8 cellular contexts compared by ENCODE assay signal in the genomic region with DNA sequence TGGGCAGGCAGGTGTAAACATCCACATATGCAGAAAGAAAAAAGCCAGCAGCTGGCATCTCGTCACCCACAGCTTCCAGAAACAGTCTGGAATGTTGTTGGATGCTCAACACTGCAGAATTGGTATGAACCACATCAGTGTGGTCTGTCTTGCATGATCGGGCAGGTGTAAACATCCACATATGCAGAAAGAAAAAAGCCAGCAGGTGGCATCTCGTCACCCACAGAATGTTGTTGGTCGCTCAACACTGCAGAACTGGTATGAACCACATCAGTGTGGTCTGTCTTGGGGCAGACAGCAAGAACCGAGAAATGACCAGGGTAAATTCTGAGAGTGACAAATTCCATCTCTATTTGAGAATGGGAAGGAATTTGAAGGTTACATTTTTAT. TPM values are rescaled to one million over a fixed set of nuclear protein-coding genes. Genes with fewer than 3 reads are reported as not detected.
DNase-seq lines count a peak whose midpoint lies in the region; ATAC-seq, FAIRE-seq and TF ChIP-seq lines count a peak whose summit lies in the region.

No MANE protein-coding gene starts in this region.

- H3K36me3 ChIP-seq in HepG2 (replicated peaks in 1 of 2; ENCODE audit: control insufficient read depth in 1 of 2, insufficient read depth in 2 of 2, low read length in 2 of 2), result no peaks in the 10 kb centered on the region

- H2AFZ ChIP-seq in HepG2 (ENCODE audit: low read length), result no peak overlapping the region

- H3K4me2 ChIP-seq in HepG2 (ENCODE audit: low read depth, low read length), result no peak overlapping the region

- POLR2A ChIA-PET in CD4-positive, alpha-beta T cell (lab: Charles Lee), result interaction anchor here (1.4 to 2.5 kb wide), 5 partner anchors 10 to 75 kb away, joined by 3 to 9 read pairs (median 7); no protein-coding TSS in a partner anchor
- POLR2A ChIA-PET in T-cell (lab: Charles Lee), result no interaction called here
- POLR2A ChIA-PET in HepG2 (lab: Yijun Ruan, JAX), result no interaction called here

- H3K4me1 Mint-ChIP-seq in CD4-positive, alpha-beta T cell (ENCODE audit: low read depth), result peaks cover 87% of the 10 kb centered on the region
- H3K4me1 Mint-ChIP-seq in T-cell, result peaks cover 82 to 88% (median 87%) of the 10 kb centered on the region in 3 donors

- ATAC-seq in CD4-positive, alpha-beta T cell (ENCODE audit: poor library complexity), result peak; percentile 56
- peak; percentile 96 for ATAC-seq in GM18868 (IDR thresholded peaks at IDR 0.05; ENCODE audit: unreplicated experiment)
- ATAC-seq in HG03045 (IDR thresholded peaks at IDR 0.05; ENCODE audit: unreplicated experiment), result peak; percentile 80
- peak; percentile 69 to 76 (median 72) for ATAC-seq in T-cell (replicated peaks in 1 of 4)
- peak; percentile 72 for ATAC-seq in HepG2

- CTCF ChIA-PET in CD4-positive, alpha-beta T cell (lab: Charles Lee), result interaction anchor here (0.6 to 2.4 kb wide), 16 partner anchors 13 to 111 kb away, joined by 3 to 11 read pairs (median 4); a partner anchor contains a TSS
- CTCF ChIA-PET in T-cell (lab: Charles Lee) (interaction anchor here (0.5 to 3.4 kb wide), 21 partner anchors 10 to 663 kb away, joined by 3 to 18 read pairs (median 4); no protein-coding TSS in a partner anchor), HepG2 (lab: Yijun Ruan, JAX; ENCODE audit: low intra/inter-chr PET ratio, low total read pairs) (interaction anchor here (1.1 to 1.7 kb wide), 2 partner anchors 646 to 657 kb away, joined by 3 to 5 read pairs; no protein-coding TSS in a partner anchor)

- no peak overlapping the region for H3K4me3 ChIP-seq in HepG2 (replicated peaks in 1 of 3; ENCODE audit: insufficient read depth in 1 of 3, low read depth in 2 of 3, low read length in 3 of 3)

- no peak overlapping the region for H3K27ac ChIP-seq in CD4-positive, alpha-beta T cell (ENCODE audit: low read depth, low read length)
- no peak overlapping the region for H3K27ac ChIP-seq in HepG2 (ENCODE audit: extremely low read length, insufficient read depth, low read length)

- no peak for TF ChIP-seq EP300 in HepG2 (IDR thresholded peaks at IDR 0.05; ENCODE audit: low read depth in 2 of 2, low read length in 2 of 2)
- TF ChIP-seq EP300 in HepG2 (CRISPR knock-in tag; IDR thresholded peaks at IDR 0.05; ENCODE audit: borderline replicate concordance), result no peak

- 11% methylated on average over 5 of the region's 5 CpGs for WGBS in HepG2 (ENCODE audit: low lambda C conversion rate)

- DNase-seq in CD4-positive, alpha-beta T cell, result peak in 4 of 10 experiments; percentile 9 to 27 (median 23)
- peak in 11 of 34 experiments; percentile 11 to 44 (median 27) for DNase-seq in T-cell
- DNase-seq in HepG2 (ENCODE audit: low spot score), result no peak
- DNase-seq in midbrain (lab: John Stamatoyannopoulos, UW), result no peak
- DNase-seq in NCI-H187 treated with DMSO at 0.1 percent for 48 hours (lab: John Stamatoyannopoulos, UW), result no peak
- no peak for DNase-seq in AG20443 (ENCODE audit: low spot score)

- H3K9ac ChIP-seq in HepG2 (ENCODE audit: insufficient read depth, low read depth, low read length), result no peak overlapping the region

- no peak for FAIRE-seq in HepG2 (lab: Jason Lieb, UNC)

- H3K4me1 ChIP-seq in HepG2 (ENCODE audit: insufficient read depth, low read length), result no peaks in the 10 kb centered on the region

- TF ChIP-seq RAD21 in HepG2 (CRISPR knock-in tag; IDR thresholded peaks at IDR 0.05), result no peak

- H3K27me3 Mint-ChIP-seq in CD4-positive, alpha-beta T cell, result no peaks in the 10 kb centered on the region
- no peaks in the 10 kb centered on the region for H3K27me3 Mint-ChIP-seq in T-cell

- in situ Hi-C loops in HepG2 (cut with HindIII; ENCODE audit: extremely low pct_ligation_motif_present, low pct_unique_long_range_greater_than_20kb), result no loop called here

- H3K27me3 ChIP-seq in CD4-positive, alpha-beta T cell (ENCODE audit: control insufficient read depth, insufficient read depth, low read length), result no peaks in the 10 kb centered on the region
- no peaks in the 10 kb centered on the region for H3K27me3 ChIP-seq in HepG2 (ENCODE audit: control insufficient read depth in 1 of 2, insufficient read depth in 2 of 2, low read length in 2 of 2)

- peaks cover 21% of the 10 kb centered on the region for H3K36me3 Mint-ChIP-seq in CD4-positive, alpha-beta T cell (ENCODE audit: low read depth)
- H3K36me3 Mint-ChIP-seq in T-cell, result peaks cover 13% of the 10 kb centered on the region

- TF ChIP-seq CTCF in CD4-positive, alpha-beta T cell (IDR thresholded peaks at IDR 0.05), result peak; percentile 38
- TF ChIP-seq CTCF in HepG2 (CRISPR knock-in tag; IDR thresholded peaks at IDR 0.05), result peak; percentile 20; the same call in 1 of the 2 replicates

- H4K20me1 ChIP-seq in HepG2 (ENCODE audit: insufficient read depth, low read length), result no peaks in the 10 kb centered on the region

- H3K4me3 Mint-ChIP-seq in CD4-positive, alpha-beta T cell, result no peak overlapping the region
- H3K4me3 Mint-ChIP-seq in T-cell, result peak overlapping the region in 1 of 3 donors; percentile 34

- intact Hi-C loops in CD4-positive, alpha-beta T cell (cut with DNase I, micrococcal nuclease), result loop anchor here (1.0 to 5.0 kb wide), 6 partner anchors 40 to 660 kb away; a partner anchor contains a TSS
- intact Hi-C loops in HepG2 (cut with micrococcal nuclease; ENCODE audit: unreplicated experiment), result loop anchor here (1.0 to 2.0 kb wide), 2 partner anchors 153 to 658 kb away; no protein-coding TSS in a partner anchor

- TF ChIP-seq POLR2A in HepG2 (IDR thresholded peaks at IDR 0.05; ENCODE audit: insufficient read depth in 1 of 2, low read depth in 2 of 2, low read length in 2 of 2), result no peak

- no peaks in the 10 kb centered on the region for H3K79me2 ChIP-seq in HepG2 (ENCODE audit: insufficient read depth, low read length)

- H3K9me3 Mint-ChIP-seq in CD4-positive, alpha-beta T cell, result no peaks in the 10 kb centered on the region
- no peaks in the 10 kb centered on the region for H3K9me3 Mint-ChIP-seq in T-cell

- no peaks in the 10 kb centered on the region for H3K9me3 ChIP-seq in CD4-positive, alpha-beta T cell (ENCODE audit: control insufficient read depth, low read length)
- H3K9me3 ChIP-seq in HepG2 (ENCODE audit: low read length), result no peaks in the 10 kb centered on the region

- H3K27ac Mint-ChIP-seq in CD4-positive, alpha-beta T cell, result peak overlapping the region; percentile 83
- peak overlapping the region; percentile 84 to 88 for H3K27ac Mint-ChIP-seq in T-cell

- no TSS peak for BruUV-seq in HepG2 (replicated peaks; lab: Mats Ljungman, UMichigan)

TF ChIP-seq in HepG2, 621 proteins besides CTCF, POLR2A, EP300 and RAD21:
- no peak for TF ChIP-seq ZNF367 (CRISPR knock-in tag; IDR thresholded peaks at IDR 0.05; ENCODE audit: borderline replicate concordance)

RNA-seq across cellular contexts. Expression of a gene that starts 39.6 kb away (rescaled TPM):
- 100 to 1,000 TPM; 184 to 209 TPM for total RNA-seq in CD4-positive, alpha-beta T cell
- 100 to 1,000 TPM; 206 to 266 (median 235) TPM for total RNA-seq in T-cell
- total RNA-seq in HepG2 (2016; rRNA removed; fragmentation: Illumina TruSeq; extraction: Trizol), result not detected in 2 replicates
- total RNA-seq in HepG2 (2016; cell fraction: cytosol; rRNA removed; fragmentation: Illumina TruSeq; extraction: Trizol; ENCODE audit: low read depth), result not detected in 2 replicates
- total RNA-seq in HepG2 (2016; cell fraction: insoluble cytoplasmic fraction; rRNA removed; fragmentation: Illumina TruSeq; extraction: Trizol), result not detected in 2 replicates
- not detected in 2 replicates for total RNA-seq in HepG2 (2016; cell fraction: membrane; rRNA removed; fragmentation: Illumina TruSeq; extraction: Trizol)
- total RNA-seq in HepG2 (2016; cell fraction: nucleus; rRNA removed; fragmentation: Illumina TruSeq; extraction: Trizol), result not detected in 2 replicates
- not detected in 2 replicates for polyA plus RNA-seq in HepG2 (2011; rRNA removed)
- polyA plus RNA-seq in HepG2 (2011; cell fraction: cytosol; rRNA removed), result 0.05 TPM in 1 of 2 replicates, not detected in the other
- polyA plus RNA-seq in HepG2 (2011; cell fraction: nucleus; rRNA removed), result not detected in 2 replicates
- not detected in 2 replicates for polyA plus RNA-seq in HepG2 (2012)
- polyA plus RNA-seq in HepG2 (2016; cell fraction: cytosol; fragmentation: Illumina TruSeq; extraction: Trizol; ENCODE audit: low read depth), result not detected in 2 replicates
- polyA plus RNA-seq in HepG2 (2016; cell fraction: insoluble cytoplasmic fraction; fragmentation: Illumina TruSeq; extraction: Trizol; ENCODE audit: low read depth), result not detected in 2 replicates
- not detected in 2 replicates for polyA plus RNA-seq in HepG2 (2016; cell fraction: membrane; fragmentation: Illumina TruSeq; extraction: Trizol; ENCODE audit: low read depth)
- not detected in 2 replicates for polyA plus RNA-seq in HepG2 (2016; cell fraction: nucleus; fragmentation: Illumina TruSeq; extraction: Trizol; ENCODE audit: insufficient read depth, low read depth)
- not detected in 2 replicates for polyA minus RNA-seq in HepG2 (2011; rRNA and poly(A)+ RNA removed; ENCODE audit: low replicate concordance)
- polyA minus RNA-seq in HepG2 (2011; cell fraction: cytosol; rRNA and poly(A)+ RNA removed), result not detected in 2 replicates
- polyA minus RNA-seq in HepG2 (2011; cell fraction: nucleus; rRNA and poly(A)+ RNA removed), result not detected in 2 replicates

Comparison
In these comparisons a context has a peak if more than half of its experiments do, and no peak if none do; other contexts are left out.
1. RNA of a gene that starts 39.6 kb away (total RNA-seq): 206 to 266 TPM in T-cell and 184 to 209 TPM in CD4-positive, alpha-beta T cell; not detected in HepG2; every median in the first group is over 100 times any median in the second.
2. Peak in every context shown above with its lines, with median percentiles within 50 percentile points of each other: ATAC-seq.